8 cellular contexts compared by ENCODE assay signal in the genomic region with DNA sequence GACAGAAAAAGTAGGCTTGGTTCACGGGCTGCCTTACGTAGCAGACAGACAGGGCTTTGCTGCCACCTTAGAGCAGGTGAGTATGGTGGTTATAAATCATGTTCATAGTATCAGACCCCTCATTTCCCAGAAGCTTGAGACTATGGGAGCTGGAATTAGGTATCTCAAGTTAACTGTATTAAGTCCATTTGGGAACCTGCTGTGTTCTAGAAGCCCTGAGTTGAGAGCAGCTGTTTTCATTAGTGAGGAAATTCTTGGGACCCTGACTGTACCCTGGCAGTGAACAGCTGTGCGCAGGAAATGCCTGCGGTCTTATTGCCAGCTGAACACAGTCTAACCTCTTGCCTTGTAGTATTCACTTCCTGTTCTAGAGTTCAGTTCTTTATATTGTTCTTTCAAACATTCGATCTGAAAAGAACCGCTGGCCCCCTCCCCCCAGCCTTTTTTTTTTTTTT. TPM values are rescaled to one million over a fixed set of nuclear protein-coding genes. Genes with fewer than 3 reads are reported as not detected.
DNase-seq lines count a peak whose midpoint lies in the region; ATAC-seq and TF ChIP-seq lines count a peak whose summit lies in the region.

No MANE protein-coding gene starts in this region.

- no peaks in the 10 kb centered on the region for H3K27me3 Mint-ChIP-seq in Calu3 (ENCODE audit: unreplicated experiment)

- intact Hi-C loops in Calu3 (cut with micrococcal nuclease; ENCODE audit: unreplicated experiment): no loop called here

- DNase-seq in Ammon's horn (ENCODE audit: low spot score): peak; percentile 62
- DNase-seq in activated CD4-positive, alpha-beta T cell treated with anti-CD3 and anti-CD28 coated beads, Interleukin-2, amount 50 U/mL, for 4 hours: peak; percentile 39 to 42
- DNase-seq in fibroblast of villous mesenchyme (ENCODE audit: low read depth): peak; percentile 78
- peak; percentile 52 for DNase-seq in stimulated activated CD4-positive, alpha-beta T cell treated with anti-CD3 and anti-CD28 coated beads, Interleukin-4, amount 100 ng/mL, for 24 hours
- DNase-seq in Calu3: no peak
- no peak for DNase-seq in DMS153 (lab: John Stamatoyannopoulos, UW)

- H3K36me3 Mint-ChIP-seq in Calu3 (ENCODE audit: insufficient read depth, unreplicated experiment): peaks cover 51% of the 10 kb centered on the region

- no peak overlapping the region for H3K4me3 Mint-ChIP-seq in Calu3 (ENCODE audit: low read depth, unreplicated experiment)

- ATAC-seq in GM19467 (IDR thresholded peaks at IDR 0.05; ENCODE audit: unreplicated experiment): peak; percentile 97
- ATAC-seq in HG03571 (IDR thresholded peaks at IDR 0.05; ENCODE audit: unreplicated experiment): peak; percentile 98

- no peaks in the 10 kb centered on the region for H3K4me1 Mint-ChIP-seq in Calu3 (ENCODE audit: low read depth, unreplicated experiment)

- BruUV-seq in Calu3 (replicated peaks; lab: Mats Ljungman, UMichigan): no TSS peak

- H3K27ac Mint-ChIP-seq in Calu3 (ENCODE audit: unreplicated experiment): no peak overlapping the region

- TF ChIP-seq CTCF in fibroblast of villous mesenchyme (IDR thresholded peaks at IDR 0.05; ENCODE audit: insufficient read depth, low read depth, low read length): no peak
- no peak for TF ChIP-seq CTCF in Calu3 (IDR thresholded peaks at IDR 0.05; ENCODE audit: unreplicated experiment)

- no peak overlapping the region for H3K4me3 ChIP-seq in fibroblast of villous mesenchyme (ENCODE audit: low read depth, low read length)

- no peaks in the 10 kb centered on the region for H3K9me3 Mint-ChIP-seq in Calu3 (ENCODE audit: low read depth, unreplicated experiment)

- CTCF ChIA-PET in Calu3 (lab: Charles Lee): interaction anchor here (0.5 kb wide), 1 partner anchor 412 kb away, joined by 3 read pairs; no protein-coding TSS in a partner anchor

RNA-seq across cellular contexts. Expression of gene UGCG, which starts 29.8 kb away (rescaled TPM):
- total RNA-seq in fibroblast of villous mesenchyme: 179 and 399 TPM in 2 replicates
- 75.5 and 84.8 TPM in 2 replicates for total RNA-seq in Calu3 (2022)

Comparison
In these comparisons a context has a peak if more than half of its experiments do, and no peak if none do; other contexts are left out.
1. DNase-seq: peak in Ammon's horn (single experiment), activated CD4-positive, alpha-beta T cell treated with anti-CD3 and anti-CD28 coated beads, Interleukin-2, amount 50 U/mL, for 4 hours (2 of 2), fibroblast of villous mesenchyme (single experiment) and stimulated activated CD4-positive, alpha-beta T cell treated with anti-CD3 and anti-CD28 coated beads, Interleukin-4, amount 100 ng/mL, for 24 hours (single experiment); none in Calu3 (single experiment) and DMS153 (single experiment).